Comparison of ENCODE assay signal across 17 cellular contexts in the genomic region with DNA sequence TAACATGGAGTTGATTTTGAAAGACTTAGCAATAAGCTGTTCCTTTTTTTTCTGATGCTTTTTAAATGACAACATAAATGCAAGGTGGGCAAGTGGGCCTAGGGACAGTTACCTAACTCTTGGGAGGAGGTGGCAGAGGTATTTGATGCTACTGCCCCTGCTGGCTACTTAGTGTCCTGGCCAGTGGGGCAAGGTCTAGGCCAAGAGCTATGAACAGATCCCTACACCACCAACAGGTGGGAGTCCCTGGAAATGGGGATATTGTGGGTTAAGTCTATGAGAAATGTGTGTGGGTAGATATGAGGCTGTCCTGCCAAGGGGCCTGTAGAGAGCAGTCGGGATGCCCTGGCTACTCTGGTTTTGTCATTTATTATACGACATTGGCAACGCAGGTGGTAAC. TPM values are rescaled to one million over a fixed set of nuclear protein-coding genes. Genes with fewer than 3 reads are reported as not detected.
DNase-seq lines count a peak whose midpoint lies in the region; ATAC-seq and TF ChIP-seq lines count a peak whose summit lies in the region.
"Had no signal": no experiment of that assay in that cellular context is flagged by ENCODE, and none has a peak within 500 bp of the region (broad histone marks: within the 10 kb centered on the region; RNA-seq: fewer than 3 reads in every experiment).

No MANE protein-coding gene starts in this region.

- H3K4me3 ChIP-seq in epithelial cell of proximal tubule (ENCODE audit: low read depth, low read length): no peak overlapping the region
- no peak overlapping the region for H3K4me3 ChIP-seq in neural progenitor cell
- H3K4me3 ChIP-seq: BLaER1 had no signal

- peaks cover 5% of the 10 kb centered on the region for H3K4me1 ChIP-seq in neural progenitor cell
- H3K4me1 ChIP-seq: BLaER1 had no signal

- ATAC-seq in GM19463 (IDR thresholded peaks at IDR 0.05; ENCODE audit: unreplicated experiment): no peak

- peaks cover 2% of the 10 kb centered on the region for H3K36me3 Mint-ChIP-seq in neural progenitor cell

- H3K27ac ChIP-seq in neural progenitor cell: no peak overlapping the region
- H3K27ac ChIP-seq: BLaER1 had no signal

- H3K9ac ChIP-seq in neural progenitor cell: no peak overlapping the region
- H3K9ac ChIP-seq: BLaER1 had no signal

- H3K4me3 Mint-ChIP-seq in neural progenitor cell: no peak overlapping the region
- H3K4me3 Mint-ChIP-seq: HFFc6 had no signal

- H3K27me3 Mint-ChIP-seq in neural progenitor cell (ENCODE audit: insufficient read depth, low read depth): peaks cover 5% of the 10 kb centered on the region

- peaks cover 9% of the 10 kb centered on the region for H3K9me3 Mint-ChIP-seq in neural progenitor cell
- H3K9me3 Mint-ChIP-seq: HFFc6 had no signal

- no peak overlapping the region for H3K4me2 ChIP-seq in neural progenitor cell
- H3K4me2 ChIP-seq: BLaER1 had no signal

- H3K79me2 ChIP-seq in neural progenitor cell (ENCODE audit: low read depth): no peaks in the 10 kb centered on the region

- H3K27ac Mint-ChIP-seq in neural progenitor cell: no peak overlapping the region
- H3K27ac Mint-ChIP-seq: HFFc6 had no signal

- H3K36me3 ChIP-seq in neural progenitor cell: no peaks in the 10 kb centered on the region
- H3K36me3 ChIP-seq: BLaER1 had no signal

- H3K4me1 Mint-ChIP-seq in neural progenitor cell: no peaks in the 10 kb centered on the region

- TF ChIP-seq CTCF in GM12873 (IDR thresholded peaks at IDR 0.05; ENCODE audit: insufficient read depth, low read depth, low read length, missing control alignments) (peak; percentile 6), epithelial cell of proximal tubule (conservative IDR thresholded peaks at IDR 0.05; ENCODE audit: low read depth, low read length) (peak; percentile 16), neural progenitor cell (IDR thresholded peaks at IDR 0.05) (peak; percentile 12)

- DNase-seq in HuH-7 (ENCODE audit: low spot score) (peak; percentile 11), epithelial cell of proximal tubule (ENCODE audit: low read depth) (no peak), neural progenitor cell (ENCODE audit: low spot score) (no peak), NCI-H526 treated with DMSO at 0.1 percent for 48 hours (lab: John Stamatoyannopoulos, UW) (no peak)
- DNase-seq in NK-92 treated with Interleukin-12 subunit alpha and Interleukin-12 subunit beta, amount 100 ng/mL, for 24 hours (lab: John Stamatoyannopoulos, UW): no peak
- DNase-seq: GF-D8, HFFc6, IMR-90, NCI-H1417, NCI-H187 treated with DMSO at 0.1 percent for 48 hours, NCI-H345, NCI-H69, SHP77 treated with DMSO at 0.1 percent for 48 hours had no signal

- H4K20me1 ChIP-seq in neural progenitor cell (ENCODE audit: low read depth): no peaks in the 10 kb centered on the region
- H4K20me1 ChIP-seq: BLaER1 had no signal

- no peaks in the 10 kb centered on the region for H3K9me3 ChIP-seq in neural progenitor cell (ENCODE audit: low read depth)
- H3K9me3 ChIP-seq: BLaER1 had no signal

- no peaks in the 10 kb centered on the region for H3F3A ChIP-seq in neural progenitor cell (ENCODE audit: low read depth)

- H3K27me3 ChIP-seq in neural progenitor cell: no peaks in the 10 kb centered on the region
- H3K27me3 ChIP-seq: BLaER1 had no signal

- H2AFZ ChIP-seq in neural progenitor cell (replicated peaks): no peak overlapping the region

RNA-seq across cellular contexts. Expression of a gene that starts 31.3 kb away (rescaled TPM):
- total RNA-seq in epithelial cell of proximal tubule (3.6 and 7.8 TPM in 2 replicates), neural progenitor cell (ENCODE audit: low replicate concordance) (1.3 and 1.5 TPM in 2 replicates)
- total RNA-seq: OCI-LY7 had no signal
